ENCODE assay signal across 11 cellular contexts in genomic region chr22:46748206-46748947, GRCh38. TPM values are rescaled to one million over a fixed set of nuclear protein-coding genes. Genes with fewer than 3 reads are reported as not detected.
A peak's percentile ranks its signal among the peaks of the same experiment; 100 is the strongest.
DNase-seq lines count a peak whose midpoint lies in the region; TF ChIP-seq lines count a peak whose summit lies in the region.
"Had no signal": no experiment of that assay in that cellular context is flagged by ENCODE, and none has a peak within 500 bp of the region (broad histone marks: within the 10 kb centered on the region; RNA-seq: fewer than 3 reads in every experiment).

No MANE protein-coding gene starts in this region.

- no peaks in the 10 kb centered on the region for H3K36me3 ChIP-seq in Caco-2 (ENCODE audit: control insufficient read depth, insufficient read depth, low read length)
- H3K36me3 ChIP-seq in colonic mucosa: no peaks in the 10 kb centered on the region
- H3K36me3 ChIP-seq: SJSA1, vagina had no signal

- H3K27ac ChIP-seq in colonic mucosa: peak overlapping the region; percentile 2
- H3K27ac ChIP-seq: SJSA1, vagina, VCaP had no signal

- CTCF ChIA-PET in Caco-2 (lab: Charles Lee): no interaction called here

- no TSS peak for BruUV-seq in Caco-2 (replicated peaks; lab: Mats Ljungman, UMichigan)

- H3K4me3 ChIP-seq in Caco-2 (ENCODE audit: low read depth, low read length) (no peak overlapping the region), colonic mucosa (no peak overlapping the region)
- H3K4me3 ChIP-seq: SJSA1, vagina had no signal

- DNase-seq in CD14-positive monocyte (ENCODE audit: low spot score) (peak; percentile 38), Caco-2 (no peak), colonic mucosa (no peak), osteocyte (ENCODE audit: extremely low spot score, unreplicated experiment) (no peak), mesothelial cell of epicardium (ENCODE audit: low spot score in 2 of 2, unreplicated experiment in 2 of 2) (no peak), DMS79 treated with DMSO at 0.1 percent for 48 hours (lab: John Stamatoyannopoulos, UW) (no peak), NCI-H2171 treated with DMSO at 0.1 percent for 48 hours (lab: John Stamatoyannopoulos, UW) (no peak)
- DNase-seq: mesendoderm had no signal

- peak overlapping the region in 5 of 7 donors; percentile 53 to 92 (median 80) for H3K27ac Mint-ChIP-seq in CD14-positive monocyte
- H3K27ac Mint-ChIP-seq in Caco-2 (ENCODE audit: unreplicated experiment): peak overlapping the region; percentile 53
- H3K27ac Mint-ChIP-seq in osteocyte (ENCODE audit: unreplicated experiment): peak overlapping the region; percentile 80
- no peak overlapping the region for H3K27ac Mint-ChIP-seq in mesothelial cell of epicardium

- TF ChIP-seq CTCF in CD14-positive monocyte (IDR thresholded peaks at IDR 0.05) (no peak), Caco-2 (IDR thresholded peaks at IDR 0.05; ENCODE audit: insufficient read depth in 1 of 2, low read depth in 1 of 2, low read length in 1 of 2, severe bottlenecking in 1 of 2, unreplicated experiment in 1 of 2) (no peak), colonic mucosa (IDR thresholded peaks at IDR 0.05) (no peak), osteocyte (IDR thresholded peaks at IDR 0.05) (no peak), mesothelial cell of epicardium (IDR thresholded peaks at IDR 0.05; ENCODE audit: unreplicated experiment) (no peak)

- no peaks in the 10 kb centered on the region for H3K36me3 Mint-ChIP-seq in CD14-positive monocyte
- H3K36me3 Mint-ChIP-seq in Caco-2 (ENCODE audit: insufficient read depth, unreplicated experiment): peaks cover 6% of the 10 kb centered on the region
- H3K36me3 Mint-ChIP-seq in osteocyte (ENCODE audit: unreplicated experiment): no peaks in the 10 kb centered on the region
- no peaks in the 10 kb centered on the region for H3K36me3 Mint-ChIP-seq in mesothelial cell of epicardium

- H3K4me1 ChIP-seq in Caco-2 (peaks cover 27% of the 10 kb centered on the region), colonic mucosa (peaks cover 18% of the 10 kb centered on the region)

- peak overlapping the region in 1 of 2 donors; percentile 85 for H3K4me3 Mint-ChIP-seq in CD14-positive monocyte
- no peak overlapping the region for H3K4me3 Mint-ChIP-seq in Caco-2 (ENCODE audit: unreplicated experiment)
- no peak overlapping the region for H3K4me3 Mint-ChIP-seq in osteocyte (ENCODE audit: unreplicated experiment)
- H3K4me3 Mint-ChIP-seq in mesothelial cell of epicardium: no peak overlapping the region

- H3K27me3 ChIP-seq in Caco-2 (replicated peaks; ENCODE audit: control insufficient read depth, insufficient read depth, low read length) (no peaks in the 10 kb centered on the region), colonic mucosa (no peaks in the 10 kb centered on the region)
- H3K27me3 ChIP-seq: SJSA1, vagina had no signal

- intact Hi-C loops in CD14-positive monocyte (cut with micrococcal nuclease): no loop called here
- intact Hi-C loops in Caco-2 (cut with micrococcal nuclease; ENCODE audit: unreplicated experiment): no loop called here
- intact Hi-C loops in colonic mucosa (cut with DNase I): no loop called here

- peaks cover 0 to 2% (median under 1%) of the 10 kb centered on the region in 7 donors for H3K9me3 Mint-ChIP-seq in CD14-positive monocyte
- H3K9me3 Mint-ChIP-seq in Caco-2 (ENCODE audit: unreplicated experiment): no peaks in the 10 kb centered on the region
- no peaks in the 10 kb centered on the region for H3K9me3 Mint-ChIP-seq in osteocyte (ENCODE audit: unreplicated experiment)
- no peaks in the 10 kb centered on the region for H3K9me3 Mint-ChIP-seq in mesothelial cell of epicardium

- POLR2A ChIA-PET in Caco-2 (lab: Charles Lee): interaction anchor here (1.9 kb wide), 1 partner anchor 14 kb away, joined by 10 read pairs; the partner anchor contains the start of gene TBC1D22A

- H3K9ac ChIP-seq in colonic mucosa (ENCODE audit: low read depth in 2 of 2, low read length in 2 of 2): no peak overlapping the region

- H3K4me1 Mint-ChIP-seq in CD14-positive monocyte (peaks cover 40% of the 10 kb centered on the region), Caco-2 (ENCODE audit: low read depth, unreplicated experiment) (peaks cover 25% of the 10 kb centered on the region), osteocyte (ENCODE audit: unreplicated experiment) (peaks cover 21% of the 10 kb centered on the region), mesothelial cell of epicardium (peaks cover 9% of the 10 kb centered on the region)

- H3K9me3 ChIP-seq in Caco-2: peaks cover 5% of the 10 kb centered on the region; the same call in 1 of the 2 replicates
- H3K9me3 ChIP-seq in colonic mucosa: no peaks in the 10 kb centered on the region
- H3K9me3 ChIP-seq: SJSA1, vagina had no signal

- peaks cover 2 to 11% (median 10%) of the 10 kb centered on the region in 3 donors for H3K27me3 Mint-ChIP-seq in CD14-positive monocyte (ENCODE audit: low read depth in 3 of 3)
- no peaks in the 10 kb centered on the region for H3K27me3 Mint-ChIP-seq in Caco-2 (ENCODE audit: insufficient read depth, unreplicated experiment)
- H3K27me3 Mint-ChIP-seq in osteocyte (ENCODE audit: unreplicated experiment): no peaks in the 10 kb centered on the region
- peaks cover 15% of the 10 kb centered on the region for H3K27me3 Mint-ChIP-seq in mesothelial cell of epicardium (ENCODE audit: low read depth)

RNA-seq across cellular contexts. Expression of gene CERK, which starts 10.3 kb away (rescaled TPM):
- polyA plus RNA-seq in CD14-positive monocyte: 10 to 100 TPM; 22.4 to 24.5 TPM
- 35.0 and 37.6 TPM in 2 replicates for total RNA-seq in Caco-2 (2022)
- total RNA-seq in colonic mucosa: 10 to 100 TPM; 24.7 to 46.6 TPM
- 38.4 and 41.6 TPM in 2 replicates for total RNA-seq in osteocyte
- total RNA-seq in mesothelial cell of epicardium: 50.7 to 51.9 TPM (median 51.3 TPM) in 3 replicates

RNA-seq across cellular contexts. Expression of gene TBC1D22A, which starts 14.1 kb away (rescaled TPM):
- polyA plus RNA-seq in CD14-positive monocyte: 10 to 100 TPM; 25.9 to 29.5 TPM
- 26.7 and 32.6 TPM in 2 replicates for total RNA-seq in Caco-2 (2022)
- total RNA-seq in colonic mucosa: 10 to 100 TPM; 34.2 to 36.4 TPM
- 28.9 and 29.1 TPM in 2 replicates for total RNA-seq in osteocyte
- total RNA-seq in mesothelial cell of epicardium: 26.2 to 26.7 TPM (median 26.6 TPM) in 3 replicates
